1 cellular context compared by ENCODE assay signal in genomic region chr1:95072532-95073419, GRCh38.
TF ChIP-seq lines count a peak whose summit lies in the region.

Gene ALG14, minus strand, starts transcription at chr1:95072951. Its CDS starts 53 bp downstream, at chr1:95072898.

TF ChIP-seq in HepG2, 621 proteins besides CTCF, POLR2A, EP300 and RAD21 (continued from another document and continues in another):
- TF ChIP-seq RERE (CRISPR knock-in tag; IDR thresholded peaks at IDR 0.05; ENCODE audit: low read depth) (no peak), NR3C1 (CRISPR knock-in tag; IDR thresholded peaks at IDR 0.05) (no peak), ZNF75D (CRISPR knock-in tag; IDR thresholded peaks at IDR 0.05; ENCODE audit: borderline replicate concordance) (no peak), CHCHD3 (CRISPR knock-in tag; IDR thresholded peaks at IDR 0.05) (no peak), HBP1 (CRISPR knock-in tag; IDR thresholded peaks at IDR 0.05; ENCODE audit: low read depth) (peak; percentile 44; the same call in 1 of the 2 replicates), SOX13 (IDR thresholded peaks at IDR 0.05) (no peak), SOX13 (CRISPR knock-in tag; conservative IDR thresholded peaks at IDR 0.05 in 1 of 2, IDR thresholded peaks at IDR 0.05 in 1 of 2) (peak in 1 of 2 experiments; percentile 31; a peak in 2 of 4 replicates), HOXA3 (CRISPR knock-in tag; IDR thresholded peaks at IDR 0.05) (peak; percentile 80), FOXC1 (CRISPR knock-in tag; IDR thresholded peaks at IDR 0.05; ENCODE audit: borderline replicate concordance) (peak; percentile 49), ZNF205 (CRISPR knock-in tag; IDR thresholded peaks at IDR 0.05) (0 out of 2 replicates have a peak, but pooled peaks have one; percentile 22), ZNF567 (CRISPR knock-in tag; IDR thresholded peaks at IDR 0.05; ENCODE audit: borderline replicate concordance) (0 out of 2 replicates have a peak, but pooled peaks have one; percentile 37), GFI1 (CRISPR knock-in tag; IDR thresholded peaks at IDR 0.05; ENCODE audit: borderline replicate concordance) (peak; percentile 100), ZNF839 (CRISPR knock-in tag; IDR thresholded peaks at IDR 0.05; ENCODE audit: borderline replicate concordance) (peak; percentile 56; the same call in 1 of the 2 replicates), ZNF709 (CRISPR knock-in tag; IDR thresholded peaks at IDR 0.05) (0 out of 2 replicates have a peak, but pooled peaks have one; percentile 55), ZNF18 (CRISPR knock-in tag; IDR thresholded peaks at IDR 0.05; ENCODE audit: insufficient replicate concordance) (no peak), ZNF136 (CRISPR knock-in tag; IDR thresholded peaks at IDR 0.05; ENCODE audit: low read depth) (no peak), ZNF879 (CRISPR knock-in tag; IDR thresholded peaks at IDR 0.05) (no peak), TOPORS (CRISPR knock-in tag; IDR thresholded peaks at IDR 0.05) (no peak), ZNF598 (CRISPR knock-in tag; IDR thresholded peaks at IDR 0.05; ENCODE audit: borderline replicate concordance) (peak; percentile 43; the same call in 1 of the 2 replicates), BRCA1 (CRISPR knock-in tag; IDR thresholded peaks at IDR 0.05) (no peak; the same call in 1 of the 2 replicates), PRDM10 (CRISPR knock-in tag; IDR thresholded peaks at IDR 0.05; ENCODE audit: low read depth) (0 out of 2 replicates have a peak, but pooled peaks have one; percentile 6), ZBTB40 (IDR thresholded peaks at IDR 0.05) (no peak), ZBTB40 (CRISPR knock-in tag; IDR thresholded peaks at IDR 0.05) (peak; percentile 81; the same call in 1 of the 2 replicates), ZBTB49 (CRISPR knock-in tag; IDR thresholded peaks at IDR 0.05; ENCODE audit: borderline replicate concordance) (no peak), ZNF557 (CRISPR knock-in tag; IDR thresholded peaks at IDR 0.05) (no peak), SP4 (CRISPR knock-in tag; IDR thresholded peaks at IDR 0.05) (peak; percentile 73; the same call in 1 of the 2 replicates), ZBTB43 (CRISPR knock-in tag; conservative IDR thresholded peaks at IDR 0.05) (0 out of 2 replicates have a peak, but pooled peaks have one; percentile 45), ZNF263 (CRISPR knock-in tag; IDR thresholded peaks at IDR 0.05) (peak; percentile 57; the same call in 1 of the 2 replicates)
